9 cellular contexts compared by ENCODE assay signal in the genomic region with DNA sequence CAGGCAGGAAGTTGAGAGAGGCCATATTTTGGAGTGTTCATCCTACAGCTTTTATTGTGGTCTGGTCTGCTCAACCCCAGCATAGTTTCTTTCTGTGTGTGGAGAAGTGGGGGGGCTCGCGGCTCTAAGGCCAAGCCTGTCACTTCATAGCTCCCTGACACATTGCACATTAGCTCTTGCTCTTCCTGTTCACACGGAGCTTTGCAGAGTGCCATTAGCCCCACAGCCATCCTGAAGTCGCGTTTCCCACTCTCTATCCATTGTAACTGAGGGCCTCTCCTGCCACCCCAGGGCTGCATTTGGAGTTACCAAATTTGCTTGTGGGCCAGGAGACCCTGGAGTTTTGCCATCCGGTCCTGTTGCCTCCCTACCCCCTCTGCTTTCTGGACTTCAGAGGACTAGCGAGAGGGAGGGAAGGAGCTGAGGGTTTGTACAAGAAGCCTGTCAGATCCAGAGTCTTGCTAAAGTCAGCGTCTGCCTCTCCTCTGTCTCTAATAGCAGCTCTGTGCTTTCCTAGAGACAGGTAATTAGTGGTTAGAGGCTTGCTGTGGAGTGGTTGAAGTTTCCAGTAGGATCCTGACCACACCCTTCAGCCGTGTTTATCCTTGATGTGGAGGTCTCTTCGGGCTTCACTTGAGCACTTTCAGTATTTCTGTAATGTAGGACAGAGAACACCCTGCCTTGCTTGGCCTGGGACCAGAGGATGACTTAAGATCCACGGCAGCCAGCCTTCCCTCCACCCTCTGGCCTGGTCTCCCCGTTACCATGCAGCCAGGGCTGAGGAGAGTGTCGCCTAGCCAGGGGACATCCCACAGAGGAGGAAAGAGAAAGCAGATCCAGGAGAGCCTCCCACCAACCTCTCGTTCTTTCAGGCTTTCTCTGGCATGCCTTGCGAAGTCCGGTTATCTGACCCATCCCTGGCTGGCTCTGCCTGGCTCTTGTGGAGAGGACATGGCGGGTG. TPM values are rescaled to one million over a fixed set of nuclear protein-coding genes. Genes with fewer than 3 reads are reported as not detected.
DNase-seq lines count a peak whose midpoint lies in the region; ATAC-seq lines count a peak whose summit lies in the region.
"Had no signal": no experiment of that assay in that cellular context is flagged by ENCODE, and none has a peak within 500 bp of the region (broad histone marks: within the 10 kb centered on the region; RNA-seq: fewer than 3 reads in every experiment).

No MANE protein-coding gene starts in this region.

- no peaks in the 10 kb centered on the region for H3K9me3 ChIP-seq in subcutaneous abdominal adipose tissue (ENCODE audit: control insufficient read depth in 5 of 5, low read length in 5 of 5)

- peaks cover 12 to 27% (median 25%) of the 10 kb centered on the region in 5 donors for H3K4me1 ChIP-seq in subcutaneous abdominal adipose tissue (ENCODE audit: control insufficient read depth in 5 of 5, insufficient read depth in 5 of 5, low read length in 5 of 5)

- ATAC-seq in GM21717 (IDR thresholded peaks at IDR 0.05; ENCODE audit: unreplicated experiment) (peak; percentile 2), left colon (peak; percentile 30)

- H3K4me3 ChIP-seq in subcutaneous abdominal adipose tissue (ENCODE audit: low read depth in 1 of 5, low read length in 5 of 5) = peak overlapping the region; percentile 23 to 72 (median 51)

- H3K36me3 ChIP-seq in subcutaneous abdominal adipose tissue (ENCODE audit: control insufficient read depth in 5 of 5, insufficient read depth in 5 of 5, low read length in 5 of 5) = peaks cover 0 to 2% (median 0%) of the 10 kb centered on the region in 5 donors

- H3K9ac ChIP-seq in subcutaneous abdominal adipose tissue (ENCODE audit: low read length in 5 of 5) = peak overlapping the region in 4 of 5 donors; percentile 53 to 83 (median 65)

- intact Hi-C loops in left colon (cut with DNase I, micrococcal nuclease) = loop anchor here in 1 of 2 donors (10.0 kb wide), 1 partner anchor 107 kb away; no protein-coding TSS in a partner anchor

- no peaks in the 10 kb centered on the region for H3K27me3 ChIP-seq in subcutaneous abdominal adipose tissue (ENCODE audit: control insufficient read depth in 5 of 5, insufficient read depth in 4 of 5, low read length in 5 of 5)

- DNase-seq in GF-D8 (lab: John Stamatoyannopoulos, UW) (peak; percentile 92), MV-4-11 (lab: John Stamatoyannopoulos, UW) (peak; percentile 82), astrocyte of the hippocampus (ENCODE audit: low read depth, low spot score) (peak; percentile 81), left colon (peak; percentile 46), NCI-H2081 treated with DMSO at 0.1 percent for 48 hours (lab: John Stamatoyannopoulos, UW) (no peak), ecto neural progenitor cell (ENCODE audit: low spot score) (no peak)
- DNase-seq: activated B cell treated with CpG ODN at 0.5 μM for 24 hours had no signal

- H3K27ac ChIP-seq in subcutaneous abdominal adipose tissue (ENCODE audit: low read depth, low read length) = peak overlapping the region; percentile 82

RNA-seq across cellular contexts. Expression of gene DCPS, which starts 14.1 kb away (rescaled TPM):
- total RNA-seq in left colon = 10 to 100 TPM; 10.9 to 21.9 TPM

RNA-seq across cellular contexts. Expression of gene TIRAP, which starts 35.1 kb away (rescaled TPM):
- 10 to 100 TPM; 17.0 to 22.7 TPM for total RNA-seq in left colon

RNA-seq across cellular contexts. Expression of gene ST3GAL4, which starts 37.5 kb away (rescaled TPM):
- 100 to 1,000 TPM; 181 to 536 TPM for total RNA-seq in left colon

RNA-seq across cellular contexts. Expression of gene FOXRED1, which starts 49.0 kb away (rescaled TPM):
- total RNA-seq in left colon = 10 to 100 TPM; 25.5 to 35.7 TPM

RNA-seq across cellular contexts. Expression of gene SRPRA, which starts 49.3 kb away (rescaled TPM):
- total RNA-seq in left colon = 10 to 100 TPM; 75.5 to 82.6 TPM

Comparison
In these comparisons a context has a peak if more than half of its experiments do, and no peak if none do; other contexts are left out.
1. DNase-seq: peak in GF-D8 (single experiment), MV-4-11 (single experiment), astrocyte of the hippocampus (single experiment) and left colon (2 of 2); none in NCI-H2081 treated with DMSO at 0.1 percent for 48 hours (single experiment) and ecto neural progenitor cell (single experiment).